In genomic region chr7:26438078-26438477, GRCh38 we compare ENCODE assay signal across 24 cellular contexts.
"Had no signal": no experiment of that assay in that cellular context is flagged by ENCODE, and none has a peak within 500 bp of the region (broad histone marks: within the 10 kb centered on the region; RNA-seq: fewer than 3 reads in every experiment).

No MANE protein-coding gene starts in this region.

- H3K36me3 ChIP-seq: ovary, prostate gland, right atrium auricular region, thoracic aorta, tibial nerve, upper lobe of left lung had no signal

- ATAC-seq: left ventricle myocardium superior; naive thymus-derived CD4-positive, alpha-beta T cell; stimulated activated naive B cell treated with anti-CD40 and anti-IgM and Interleukin-4, amounts not matched to agents 10 μg/mL and 1 μg/mL and 100 μg/mL, for 72 hours had no signal

- H3K9me3 Mint-ChIP-seq: memory B cell; stimulated activated naive B cell treated with anti-CD40 and anti-IgM and Interleukin-4, amounts not matched to agents 10 μg/mL and 1 μg/mL and 100 μg/mL, for 72 hours; stimulated activated naive CD8-positive, alpha-beta T cell treated with anti-CD3 and anti-CD28 coated beads, Interleukin-15, Interleukin-2, amounts not matched to agents 100 ng/mL and 50 ng/mL, for 24 hours had no signal

- H3K27me3 ChIP-seq: ovary, right atrium auricular region, tibial nerve, upper lobe of left lung had no signal

- H3K27ac ChIP-seq: dorsolateral prefrontal cortex, ovary, prostate gland, right atrium auricular region, skin epidermis, thoracic aorta, tibial nerve, upper lobe of left lung had no signal

- H3K9me3 ChIP-seq: ovary, prostate gland, right atrium auricular region, thoracic aorta, tibial nerve, upper lobe of left lung had no signal

- FAIRE-seq: colon, frontal cortex, keratinocyte, urothelium cell line had no signal

- H3K4me3 Mint-ChIP-seq: memory B cell; naive thymus-derived CD4-positive, alpha-beta T cell; nephron; stimulated activated naive B cell treated with anti-CD40 and anti-IgM and Interleukin-4, amounts not matched to agents 10 μg/mL and 1 μg/mL and 100 μg/mL, for 72 hours; stimulated activated naive CD8-positive, alpha-beta T cell treated with anti-CD3 and anti-CD28 coated beads, Interleukin-15, Interleukin-2, amounts not matched to agents 100 ng/mL and 50 ng/mL, for 24 hours had no signal

- H3K4me1 Mint-ChIP-seq: memory B cell; naive thymus-derived CD4-positive, alpha-beta T cell; stimulated activated naive B cell treated with anti-CD40 and anti-IgM and Interleukin-4, amounts not matched to agents 10 μg/mL and 1 μg/mL and 100 μg/mL, for 72 hours had no signal

- H3K36me3 Mint-ChIP-seq: memory B cell; stimulated activated naive B cell treated with anti-CD40 and anti-IgM and Interleukin-4, amounts not matched to agents 10 μg/mL and 1 μg/mL and 100 μg/mL, for 72 hours had no signal

- H3K4me3 ChIP-seq: dorsolateral prefrontal cortex, lung, ovary, prostate gland, right atrium auricular region, skin epidermis, thoracic aorta, tibial nerve, upper lobe of left lung had no signal

- DNase-seq: dorsolateral prefrontal cortex; effector CD4-positive, alpha-beta T cell; head of caudate nucleus; left ventricle myocardium superior; naive thymus-derived CD4-positive, alpha-beta T cell; occipital lobe; ovary; stimulated activated CD4-positive, alpha-beta T cell treated with anti-CD3 and anti-CD28 coated beads, Interleukin-15, amount 100 ng/mL, for 24 hours; stimulated activated CD4-positive, alpha-beta T cell treated with anti-CD3 and anti-CD28 coated beads, Interleukin-2, amount 100 ng/mL, for 48 hours; stimulated activated naive B cell treated with anti-CD40 and anti-IgM and Interleukin-4, amounts not matched to agents 10 μg/mL and 1 μg/mL and 100 μg/mL, for 72 hours; upper lobe of left lung had no signal

- H3K27me3 Mint-ChIP-seq: stimulated activated naive B cell treated with anti-CD40 and anti-IgM and Interleukin-4, amounts not matched to agents 10 μg/mL and 1 μg/mL and 100 μg/mL, for 72 hours; stimulated activated naive CD8-positive, alpha-beta T cell treated with anti-CD3 and anti-CD28 coated beads, Interleukin-15, Interleukin-2, amounts not matched to agents 100 ng/mL and 50 ng/mL, for 24 hours had no signal

- H3K4me1 ChIP-seq: prostate gland, right atrium auricular region, tibial nerve had no signal

- H3K27ac Mint-ChIP-seq: memory B cell; naive thymus-derived CD4-positive, alpha-beta T cell; stimulated activated naive B cell treated with anti-CD40 and anti-IgM and Interleukin-4, amounts not matched to agents 10 μg/mL and 1 μg/mL and 100 μg/mL, for 72 hours; stimulated activated naive CD8-positive, alpha-beta T cell treated with anti-CD3 and anti-CD28 coated beads, Interleukin-15, Interleukin-2, amounts not matched to agents 100 ng/mL and 50 ng/mL, for 24 hours had no signal
